ENCODE assay signal across 1 cellular context in the genomic region with DNA sequence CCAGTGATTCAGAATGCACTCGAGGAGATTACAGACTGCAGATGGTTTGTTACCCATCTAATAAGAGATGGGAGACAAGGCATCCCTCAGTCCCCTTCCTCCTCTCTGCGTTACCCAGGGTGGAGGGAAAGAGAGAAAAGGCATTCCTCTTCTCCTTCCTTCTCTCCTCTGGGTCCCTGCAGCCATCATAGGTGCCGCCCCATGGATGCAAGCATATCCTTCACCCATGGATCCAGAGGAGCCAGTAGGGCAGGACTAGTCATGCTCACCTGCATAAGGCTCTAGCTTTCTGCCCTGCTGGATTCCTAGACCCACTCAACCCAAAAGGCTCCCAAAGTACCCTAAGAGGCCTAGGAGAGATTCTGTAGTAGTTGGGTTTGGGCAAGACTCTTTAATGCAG.
TF ChIP-seq lines count a peak whose summit lies in the region.

No MANE protein-coding gene starts in this region.

TF ChIP-seq in H1, 55 proteins besides CTCF, POLR2A, EP300 and RAD21 (continued from another document):
- 0 out of 2 replicates have a peak, but pooled peaks have one; percentile 96 for TF ChIP-seq CBX5 (IDR thresholded peaks at IDR 0.05; ENCODE audit: low read depth, low read length)
- TF ChIP-seq, protein P1, sequence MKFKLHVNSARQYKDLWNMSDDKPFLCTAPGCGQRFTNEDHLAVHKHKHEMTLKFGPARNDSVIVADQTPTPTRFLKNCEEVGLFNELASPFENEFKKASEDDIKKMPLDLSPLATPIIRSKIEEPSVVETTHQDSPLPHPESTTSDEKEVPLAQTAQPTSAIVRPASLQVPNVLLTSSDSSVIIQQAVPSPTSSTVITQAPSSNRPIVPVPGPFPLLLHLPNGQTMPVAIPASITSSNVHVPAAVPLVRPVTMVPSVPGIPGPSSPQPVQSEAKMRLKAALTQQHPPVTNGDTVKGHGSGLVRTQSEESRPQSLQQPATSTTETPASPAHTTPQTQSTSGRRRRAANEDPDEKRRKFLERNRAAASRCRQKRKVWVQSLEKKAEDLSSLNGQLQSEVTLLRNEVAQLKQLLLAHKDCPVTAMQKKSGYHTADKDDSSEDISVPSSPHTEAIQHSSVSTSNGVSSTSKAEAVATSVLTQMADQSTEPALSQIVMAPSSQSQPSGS (IDR thresholded peaks at IDR 0.05; ENCODE audit: low read length): no peak
- TF ChIP-seq TCF12 (IDR thresholded peaks at IDR 0.05; ENCODE audit: low read depth, low read length): 0 out of 2 replicates have a peak, but pooled peaks have one; percentile 26
